ENCODE assay signal across 8 cellular contexts in the genomic region with DNA sequence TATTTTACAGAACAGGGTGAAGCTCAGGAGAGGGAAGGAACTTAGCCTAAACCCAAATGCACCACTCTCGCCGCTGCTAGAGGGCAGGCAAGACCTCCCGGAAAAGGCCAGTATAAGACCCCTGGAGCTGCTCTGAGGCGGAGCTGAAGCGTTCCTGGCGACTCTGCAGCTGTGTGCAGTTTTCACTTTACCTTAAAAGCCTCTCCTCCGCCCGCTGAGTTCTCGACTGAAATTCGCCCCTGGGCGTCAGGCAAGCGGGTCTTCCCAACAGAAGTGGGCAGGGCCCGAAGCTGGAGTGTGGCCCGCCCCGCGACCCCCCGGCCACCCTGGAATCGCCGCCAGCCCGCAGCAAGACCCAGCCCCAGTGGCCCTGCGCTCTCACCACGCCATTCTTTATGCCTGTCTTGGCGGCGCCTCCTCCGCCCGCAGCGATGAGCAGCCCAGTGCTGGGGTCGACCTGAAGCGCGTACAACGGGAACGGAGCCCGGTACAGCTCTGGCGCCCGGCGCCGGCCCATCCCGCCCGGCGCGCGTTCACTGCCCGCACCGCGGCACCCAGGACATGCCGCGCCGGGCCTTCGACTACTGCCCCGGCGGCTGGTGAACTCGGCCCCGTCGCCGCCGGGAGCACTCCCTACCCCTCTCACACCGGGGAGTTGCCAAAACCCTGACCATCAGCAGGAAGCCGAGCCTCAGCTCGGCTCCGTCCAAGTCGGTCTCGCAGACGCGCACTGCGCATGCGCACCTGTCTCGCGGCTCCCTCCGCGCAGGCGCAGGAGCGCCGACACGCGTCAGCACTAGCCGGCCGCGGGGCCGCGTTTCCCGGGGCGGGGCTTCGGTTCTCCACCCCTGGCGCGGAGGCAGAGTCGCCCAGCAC. TPM values are rescaled to one million over a fixed set of nuclear protein-coding genes. Genes with fewer than 3 reads are reported as not detected.
DNase-seq lines count a peak whose midpoint lies in the region; ATAC-seq, FAIRE-seq and TF ChIP-seq lines count a peak whose summit lies in the region.

A gene with protein sequence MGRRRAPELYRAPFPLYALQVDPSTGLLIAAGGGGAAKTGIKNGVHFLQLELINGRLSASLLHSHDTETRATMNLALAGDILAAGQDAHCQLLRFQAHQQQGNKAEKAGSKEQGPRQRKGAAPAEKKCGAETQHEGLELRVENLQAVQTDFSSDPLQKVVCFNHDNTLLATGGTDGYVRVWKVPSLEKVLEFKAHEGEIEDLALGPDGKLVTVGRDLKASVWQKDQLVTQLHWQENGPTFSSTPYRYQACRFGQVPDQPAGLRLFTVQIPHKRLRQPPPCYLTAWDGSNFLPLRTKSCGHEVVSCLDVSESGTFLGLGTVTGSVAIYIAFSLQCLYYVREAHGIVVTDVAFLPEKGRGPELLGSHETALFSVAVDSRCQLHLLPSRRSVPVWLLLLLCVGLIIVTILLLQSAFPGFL (minus strand): TSS at position 732 of the 876 bp plus-strand sequence. CDS start 215 bp downstream, at position 517.

- TF ChIP-seq POLR2A in H54 (IDR thresholded peaks at IDR 0.05; ENCODE audit: low read depth, low read length), result peak; percentile 95

- H3K9me3 Mint-ChIP-seq in nephron progenitor cell, result no peaks in the 10 kb centered on the region
- no peaks in the 10 kb centered on the region for H3K9me3 Mint-ChIP-seq in stimulated activated naive CD8-positive, alpha-beta T cell treated with anti-CD3 and anti-CD28 coated beads, Interleukin-15, amount 100 ng/mL, for 72 hours

- peak; percentile 94 for ATAC-seq in stimulated activated naive CD8-positive, alpha-beta T cell treated with anti-CD3 and anti-CD28 coated beads, Interleukin-15, amount 100 ng/mL, for 72 hours

- peaks cover 14% of the 10 kb centered on the region for H3K36me3 Mint-ChIP-seq in nephron progenitor cell (ENCODE audit: low read depth)

- peaks cover 14% of the 10 kb centered on the region for H3K4me1 Mint-ChIP-seq in nephron progenitor cell
- peaks cover 50% of the 10 kb centered on the region for H3K4me1 Mint-ChIP-seq in stimulated activated naive CD8-positive, alpha-beta T cell treated with anti-CD3 and anti-CD28 coated beads, Interleukin-15, amount 100 ng/mL, for 72 hours

- DNase-seq in ELF-1 (ENCODE audit: low read depth, low spot score) (peak; percentile 97), H54 (ENCODE audit: insufficient read length, low spot score) (peak; percentile 99), M059J (ENCODE audit: low read depth) (peak; percentile 91), SHP77 (lab: John Stamatoyannopoulos, UW) (peak; percentile 86 to 93), fibroblast of the aortic adventitia (ENCODE audit: low read depth) (peak; percentile 93), nephron progenitor cell (peak; percentile 99)
- peak; percentile 98 for DNase-seq in activated effector memory CD4-positive, alpha-beta T cell treated with Interleukin-2 at 50 U/mL for 16 hours
- DNase-seq in stimulated activated naive CD8-positive, alpha-beta T cell treated with anti-CD3 and anti-CD28 coated beads, Interleukin-15, amount 100 ng/mL, for 72 hours, result peak; percentile 99

- H3K4me3 Mint-ChIP-seq in nephron progenitor cell, result peak within 1 kb of the TSS; percentile 95
- peak within 1 kb of the TSS; percentile 81 to 94 for H3K4me3 Mint-ChIP-seq in stimulated activated naive CD8-positive, alpha-beta T cell treated with anti-CD3 and anti-CD28 coated beads, Interleukin-15, amount 100 ng/mL, for 72 hours

- peak; percentile 62 for TF ChIP-seq CTCF in fibroblast of the aortic adventitia (IDR thresholded peaks at IDR 0.05; ENCODE audit: insufficient read depth, low read length)
- TF ChIP-seq CTCF in nephron progenitor cell (IDR thresholded peaks at IDR 0.05), result no peak

- peak within 1 kb of the TSS; percentile 97 for H3K4me3 ChIP-seq in fibroblast of the aortic adventitia (ENCODE audit: low read depth, low read length)

- no peak for FAIRE-seq in H54 (lab: Jason Lieb, UNC)

- peaks cover 4% of the 10 kb centered on the region for H3K27me3 Mint-ChIP-seq in nephron progenitor cell (ENCODE audit: low read depth, poor library complexity)
- H3K27me3 Mint-ChIP-seq in stimulated activated naive CD8-positive, alpha-beta T cell treated with anti-CD3 and anti-CD28 coated beads, Interleukin-15, amount 100 ng/mL, for 72 hours, result no peaks in the 10 kb centered on the region

- H3K27ac Mint-ChIP-seq in nephron progenitor cell, result peak within 1 kb of the TSS; percentile 98
- peak within 1 kb of the TSS; percentile 96 to 99 for H3K27ac Mint-ChIP-seq in stimulated activated naive CD8-positive, alpha-beta T cell treated with anti-CD3 and anti-CD28 coated beads, Interleukin-15, amount 100 ng/mL, for 72 hours

RNA-seq across cellular contexts. Expression of the gene that starts here (rescaled TPM):
- total RNA-seq in M059J (2014; rRNA removed; shearing (Covaris generic)), result 64.9 and 74.8 TPM in 2 replicates
- total RNA-seq in fibroblast of the aortic adventitia (ENCODE audit: low replicate concordance), result 37.0 and 46.0 TPM in 2 replicates

Comparison
In these comparisons a context has a peak if more than half of its experiments do, and no peak if none do; other contexts are left out.
1. Peak in every context shown above with its lines: DNase-seq, ATAC-seq and H3K4me3 ChIP-seq.